ENCODE assay signal across 8 cellular contexts in the genomic region with DNA sequence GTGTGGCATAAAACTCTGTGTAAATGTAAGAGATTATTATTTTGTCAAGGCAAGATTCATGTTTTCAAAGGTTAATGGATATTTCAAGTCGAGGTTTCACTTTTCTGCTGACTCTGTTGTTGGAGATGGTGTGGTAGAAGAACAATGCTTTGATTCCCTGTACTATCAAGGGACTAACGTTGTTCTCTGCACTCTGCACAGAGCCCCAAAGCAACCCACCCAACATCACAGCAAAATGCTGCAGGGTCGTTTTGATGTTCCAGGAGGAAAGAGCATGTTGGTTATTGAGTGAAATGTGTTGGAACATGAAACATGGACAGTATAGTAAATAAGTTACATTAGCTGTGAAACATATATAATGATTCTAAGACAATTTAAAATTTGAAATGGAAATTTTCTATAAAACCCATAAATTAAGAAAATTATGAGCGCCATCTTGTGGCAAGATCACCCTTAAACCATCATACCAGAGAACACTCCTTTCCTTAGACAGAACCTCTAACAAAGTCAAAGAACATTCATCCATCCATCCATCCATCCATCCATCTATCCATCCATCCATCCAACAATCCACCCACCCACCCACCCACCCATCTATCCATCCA.
DNase-seq lines count a peak whose midpoint lies in the region; ATAC-seq, FAIRE-seq and TF ChIP-seq lines count a peak whose summit lies in the region.

No MANE protein-coding gene starts in this region.

- H3K36me3 ChIP-seq in endothelial cell of umbilical vein (ENCODE audit: control insufficient read depth in 2 of 2, extremely low read depth in 1 of 2, insufficient read depth in 2 of 2, low read length in 2 of 2) (no peaks in the 10 kb centered on the region), sigmoid colon (no peaks in the 10 kb centered on the region), neuronal stem cell (replicated peaks in 1 of 2; ENCODE audit: control insufficient read depth in 2 of 2, insufficient read depth in 2 of 2, low read length in 2 of 2) (no peaks in the 10 kb centered on the region)

- no peak overlapping the region for H3K4me2 ChIP-seq in endothelial cell of umbilical vein (ENCODE audit: insufficient read depth, low read length)
- H3K4me2 ChIP-seq in neuronal stem cell (ENCODE audit: insufficient read depth, low read length, poor library complexity, severe bottlenecking) = no peak overlapping the region

- FAIRE-seq in endothelial cell of umbilical vein (lab: Jason Lieb, UNC) = peak; percentile 62

- H3K27ac ChIP-seq in 22Rv1 = no peak overlapping the region
- H3K27ac ChIP-seq in endothelial cell of umbilical vein (ENCODE audit: insufficient read depth, low read depth, low read length) = no peak overlapping the region
- H3K27ac ChIP-seq in sigmoid colon = no peak overlapping the region
- no peak overlapping the region for H3K27ac ChIP-seq in neuronal stem cell (replicated peaks; ENCODE audit: low read length)

- H3K4me3 ChIP-seq in endothelial cell of umbilical vein (replicated peaks in 1 of 3; ENCODE audit: insufficient read depth in 1 of 3, low read depth in 1 of 3, low read length in 3 of 3) = no peak overlapping the region
- no peak overlapping the region for H3K4me3 ChIP-seq in sigmoid colon
- no peak overlapping the region for H3K4me3 ChIP-seq in neuronal stem cell (ENCODE audit: low read length in 2 of 2)

- H3K4me1 ChIP-seq in endothelial cell of umbilical vein (ENCODE audit: control insufficient read depth, extremely low read depth, insufficient read depth, low read length) = peaks cover 19% of the 10 kb centered on the region
- no peaks in the 10 kb centered on the region for H3K4me1 ChIP-seq in sigmoid colon
- no peaks in the 10 kb centered on the region for H3K4me1 ChIP-seq in neuronal stem cell (ENCODE audit: control insufficient read depth in 2 of 2, insufficient read depth in 1 of 2, low read depth in 1 of 2, low read length in 2 of 2)

- ATAC-seq in sciatic nerve (no peak), GM18867 (IDR thresholded peaks at IDR 0.05; ENCODE audit: unreplicated experiment) (no peak)

- CTCF ChIA-PET in endothelial cell of umbilical vein (lab: Charles Lee) = interaction anchor here (0.8 to 7.5 kb wide), 15 partner anchors 11 to 252 kb away, joined by 3 to 123 read pairs (median 10); no protein-coding TSS in a partner anchor

- dilution Hi-C loops in endothelial cell of umbilical vein (cut with MboI; ENCODE audit: extremely low pct_ligation_motif_present, low sequenced_read_pairs) = no loop called here

- H3K79me2 ChIP-seq in endothelial cell of umbilical vein (ENCODE audit: control insufficient read depth, insufficient read depth, low read length) = no peaks in the 10 kb centered on the region

- TF ChIP-seq POLR2A in endothelial cell of umbilical vein (IDR thresholded peaks at IDR 0.05; ENCODE audit: low read depth, low read length) (no peak), sigmoid colon (IDR thresholded peaks at IDR 0.05) (no peak)

- POLR2A ChIA-PET in endothelial cell of umbilical vein (lab: Charles Lee) = interaction anchor here (1.3 to 2.2 kb wide), 2 partner anchors 214 to 229 kb away, joined by 4 to 10 read pairs; a partner anchor contains a TSS

- no peaks in the 10 kb centered on the region for H3K9me1 ChIP-seq in endothelial cell of umbilical vein (replicated peaks; ENCODE audit: control insufficient read depth, extremely low read depth, insufficient read depth, low read length)

- H3K9ac ChIP-seq in endothelial cell of umbilical vein (replicated peaks; ENCODE audit: extremely low read depth, insufficient read depth, low read length) (no peak overlapping the region), neuronal stem cell (ENCODE audit: low read depth, low read length, poor library complexity) (no peak overlapping the region)

- H3K9me3 ChIP-seq in endothelial cell of umbilical vein (replicated peaks; ENCODE audit: control insufficient read depth, insufficient read depth, low read length) = no peaks in the 10 kb centered on the region
- no peaks in the 10 kb centered on the region for H3K9me3 ChIP-seq in sigmoid colon
- no peaks in the 10 kb centered on the region for H3K9me3 ChIP-seq in neuronal stem cell (replicated peaks in 1 of 2; ENCODE audit: control insufficient read depth in 2 of 2, insufficient read depth in 1 of 2, low read depth in 1 of 2, low read length in 2 of 2)

- no peaks in the 10 kb centered on the region for H4K20me1 ChIP-seq in endothelial cell of umbilical vein (replicated peaks; ENCODE audit: control insufficient read depth, extremely low read depth, insufficient read depth, low read length)

- H3K27me3 ChIP-seq in endothelial cell of umbilical vein (ENCODE audit: control insufficient read depth in 2 of 2, insufficient read depth in 2 of 2, low read length in 2 of 2) (peaks cover 0 to 9% of the 10 kb centered on the region in 2 experiments), sigmoid colon (no peaks in the 10 kb centered on the region), neuronal stem cell (ENCODE audit: control insufficient read depth in 3 of 3, insufficient read depth in 3 of 3, low read depth in 1 of 3, low read length in 3 of 3) (peaks cover 0 to 1% (median 0%) of the 10 kb centered on the region in 3 experiments)

- H3K23ac ChIP-seq in neuronal stem cell (ENCODE audit: low read depth, low read length, poor library complexity) = no peak overlapping the region

- no peaks in the 10 kb centered on the region for H3K79me1 ChIP-seq in neuronal stem cell (ENCODE audit: low read depth, low read length)

- H2AK5ac ChIP-seq in neuronal stem cell (ENCODE audit: low read depth, low read length) = no peak overlapping the region

- no peak for TF ChIP-seq EP300 in sigmoid colon (IDR thresholded peaks at IDR 0.05)

- no peak overlapping the region for H4K91ac ChIP-seq in neuronal stem cell (ENCODE audit: low read depth, low read length, poor library complexity)

- no peak overlapping the region for H3K14ac ChIP-seq in neuronal stem cell (ENCODE audit: low read length)

- no peak overlapping the region for H2BK12ac ChIP-seq in neuronal stem cell (ENCODE audit: low read length)

- no peak overlapping the region for H2BK5ac ChIP-seq in neuronal stem cell (ENCODE audit: low read length)

- no peak overlapping the region for H2BK15ac ChIP-seq in neuronal stem cell (ENCODE audit: low read length)

- no peak overlapping the region for H2BK120ac ChIP-seq in neuronal stem cell (ENCODE audit: low read depth, low read length)

- no peak overlapping the region for H3K4ac ChIP-seq in neuronal stem cell (ENCODE audit: low read length)

- intact Hi-C loops in endothelial cell of umbilical vein (cut with micrococcal nuclease) = loop anchor here (1.0 to 2.0 kb wide), 4 partner anchors 89 to 230 kb away; a partner anchor contains a TSS
- intact Hi-C loops in sigmoid colon (cut with DNase I) = loop anchor here (1.0 to 2.0 kb wide), 2 partner anchors 89 to 229 kb away; no protein-coding TSS in a partner anchor
- intact Hi-C loops in sciatic nerve (cut with DNase I) = loop anchor here (5.0 kb wide), 1 partner anchor 90 kb away; no protein-coding TSS in a partner anchor

- BruUV-seq in endothelial cell of umbilical vein (replicated peaks; lab: Mats Ljungman, UMichigan) = no TSS peak

- DNase-seq in EH (ENCODE audit: low read depth) (peak; percentile 44), NCI-H69 (lab: John Stamatoyannopoulos, UW) (peak; percentile 34), endothelial cell of umbilical vein (ENCODE audit: low read depth, low spot score) (peak; percentile 29), sigmoid colon (no peak), sciatic nerve (ENCODE audit: low spot score) (no peak), neuronal stem cell (ENCODE audit: low spot score) (no peak)

- H3K18ac ChIP-seq in neuronal stem cell (ENCODE audit: low read length) = no peak overlapping the region

- H2AFZ ChIP-seq in endothelial cell of umbilical vein (ENCODE audit: low read depth, low read length) (no peak overlapping the region), neuronal stem cell (ENCODE audit: low read length) (no peak overlapping the region)

- no peak overlapping the region for H4K8ac ChIP-seq in neuronal stem cell (ENCODE audit: low read depth, low read length)

- peak; percentile 47 for TF ChIP-seq CTCF in 22Rv1 (IDR thresholded peaks at IDR 0.05)
- TF ChIP-seq CTCF in endothelial cell of umbilical vein (IDR thresholded peaks at IDR 0.05; ENCODE audit: extremely low read depth in 1 of 2, insufficient read depth in 1 of 2, low read depth in 1 of 2, low read length in 2 of 2) = peak; percentile 16 to 26
- TF ChIP-seq CTCF in sigmoid colon (IDR thresholded peaks at IDR 0.05) = peak in 3 of 4 experiments; percentile 39 to 47 (median 43)

- WGBS in sigmoid colon, 2 donors = 16 to 37% methylated on average over 4 of the region's 4 CpGs
- WGBS in neuronal stem cell (ENCODE audit: extremely low coverage in 2 of 2, insufficient read length in 2 of 2, insufficient replicate concordance in 1 of 2), 2 donors = no CpG with 5 or more reads among the region's 4 CpGs

TF ChIP-seq in endothelial cell of umbilical vein, 7 proteins besides CTCF, POLR2A, EP300 and RAD21:
- TF ChIP-seq EZH2 (IDR thresholded peaks at IDR 0.05; ENCODE audit: borderline replicate concordance, low read depth, low read length, severe bottlenecking) (no peak), JUN (IDR thresholded peaks at IDR 0.05; ENCODE audit: borderline replicate concordance, insufficient read depth, insufficient read length, low read depth) (no peak), FOS (IDR thresholded peaks at IDR 0.05; ENCODE audit: borderline replicate concordance, insufficient read depth, low read length) (no peak), MYC (IDR thresholded peaks at IDR 0.05; ENCODE audit: low read depth, low read length) (no peak), GATA2 (IDR thresholded peaks at IDR 0.05; ENCODE audit: insufficient read depth, insufficient read length, low read depth, low read length) (no peak), POLR2AphosphoS5 (IDR thresholded peaks at IDR 0.05; ENCODE audit: insufficient read depth, low read depth, low read length) (no peak)
- TF ChIP-seq, protein P1, sequence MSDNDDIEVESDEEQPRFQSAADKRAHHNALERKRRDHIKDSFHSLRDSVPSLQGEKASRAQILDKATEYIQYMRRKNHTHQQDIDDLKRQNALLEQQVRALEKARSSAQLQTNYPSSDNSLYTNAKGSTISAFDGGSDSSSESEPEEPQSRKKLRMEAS (IDR thresholded peaks at IDR 0.05; ENCODE audit: insufficient read depth, insufficient read length) = no peak

Comparison
In these comparisons a context has a peak if more than half of its experiments do, and no peak if none do; other contexts are left out.
1. DNase-seq: peak in EH (single experiment), NCI-H69 (single experiment) and endothelial cell of umbilical vein (single experiment); none in sigmoid colon (single experiment), sciatic nerve (single experiment) and neuronal stem cell (single experiment).
2. Peak in every context shown above with its lines, with median percentiles within 50 percentile points of each other: CTCF ChIP-seq.